In genomic region chr1:198876371-198876871, GRCh38 we compare ENCODE assay signal across 16 cellular contexts.
A peak's percentile ranks its signal among the peaks of the same experiment; 100 is the strongest.
DNase-seq lines count a peak whose midpoint lies in the region; ATAC-seq and TF ChIP-seq lines count a peak whose summit lies in the region.
"Had no signal": no experiment of that assay in that cellular context is flagged by ENCODE, and none has a peak within 500 bp of the region (broad histone marks: within the 10 kb centered on the region; RNA-seq: fewer than 3 reads in every experiment).

No MANE protein-coding gene starts in this region.

- H3K56ac ChIP-seq in mesendoderm (ENCODE audit: low read length): no peak overlapping the region

- no peak for ATAC-seq in HG02588 (IDR thresholded peaks at IDR 0.05; ENCODE audit: unreplicated experiment)

- H2BK120ac ChIP-seq in mesendoderm (ENCODE audit: low read depth, low read length): no peak overlapping the region

- WGBS in mesendoderm (ENCODE audit: extremely low coverage, insufficient coverage, low lambda C conversion rate): no CpG with 5 or more reads among the region's 10 CpGs

- H4K8ac ChIP-seq in mesendoderm (ENCODE audit: low read depth, low read length): no peak overlapping the region

- peaks cover 55% of the 10 kb centered on the region for H3K4me1 Mint-ChIP-seq in brain

- peak overlapping the region; percentile 75 to 86 (median 78) for H3K4me3 Mint-ChIP-seq in brain
- H3K4me3 Mint-ChIP-seq: activated CD4-positive, alpha-beta T cell treated with anti-CD3 and anti-CD28 coated beads, Interleukin-2, amount 10 ng/mL, durations not matched to agents 7 days and 5 days had no signal

- peaks cover 0 to 12% (median 4%) of the 10 kb centered on the region in 5 experiments for H3K9me3 Mint-ChIP-seq in brain

- H3K9ac ChIP-seq in mesendoderm (ENCODE audit: low read length): no peak overlapping the region
- H3K9ac ChIP-seq: parathyroid adenoma had no signal

- no peaks in the 10 kb centered on the region for H3K79me2 ChIP-seq in mesendoderm (ENCODE audit: control insufficient read depth, insufficient read depth, low read length)
- H3K79me2 ChIP-seq: parathyroid adenoma had no signal

- no peak overlapping the region for H3K23ac ChIP-seq in mesendoderm (ENCODE audit: low read length)

- peaks cover 70% of the 10 kb centered on the region for H3K36me3 Mint-ChIP-seq in brain

- no peak overlapping the region for H2AK5ac ChIP-seq in mesendoderm (ENCODE audit: low read length)

- H3K27me3 ChIP-seq in mesendoderm (ENCODE audit: insufficient read depth, low read length, poor library complexity): no peaks in the 10 kb centered on the region
- H3K27me3 ChIP-seq: colonic mucosa had no signal

- no peak overlapping the region for H3K4me2 ChIP-seq in mesendoderm (ENCODE audit: low read length)

- H3K4ac ChIP-seq in mesendoderm (ENCODE audit: low read depth, low read length): no peak overlapping the region

- H3K27me3 Mint-ChIP-seq in brain: peaks cover 4% of the 10 kb centered on the region
- H3K27me3 Mint-ChIP-seq: activated CD4-positive, alpha-beta T cell treated with anti-CD3 and anti-CD28 coated beads, Interleukin-2, amount 10 ng/mL, durations not matched to agents 7 days and 5 days had no signal

- H4K5ac ChIP-seq in mesendoderm (ENCODE audit: low read length): no peak overlapping the region

- DNase-seq in NCI-H187 (lab: John Stamatoyannopoulos, UW) (peak; percentile 56 to 75), NCI-H187 treated with DMSO at 0.1 percent for 48 hours (lab: John Stamatoyannopoulos, UW) (no peak), mesendoderm (peak; percentile 44), AG20443 (ENCODE audit: low spot score) (no peak), NCI-H748 (lab: John Stamatoyannopoulos, UW; ENCODE audit: unreplicated experiment) (no peak)
- DNase-seq in activated CD4-positive, alpha-beta T cell treated with anti-CD3 and anti-CD28 coated beads, Interleukin-2, amount 50 U/mL, for 48 hours: no peak
- DNase-seq: 8988T; activated CD4-positive, alpha-beta T cell treated with anti-CD3 and anti-CD28 coated beads, Interleukin-2, amount 10 ng/mL, durations not matched to agents 7 days and 5 days; activated naive CD4-positive, alpha-beta T cell; colonic mucosa; DMS53; foreskin fibroblast; Kasumi-1 had no signal

- no peaks in the 10 kb centered on the region for H3K36me3 ChIP-seq in mesendoderm (ENCODE audit: control insufficient read depth, insufficient read depth, low read length)
- H3K36me3 ChIP-seq: colonic mucosa had no signal

- TF ChIP-seq CTCF in brain (conservative IDR thresholded peaks at IDR 0.05): peak in 1 of 2 experiments; percentile 45

- no peak overlapping the region for H2BK5ac ChIP-seq in mesendoderm (ENCODE audit: low read length)

- H3K79me1 ChIP-seq in mesendoderm (ENCODE audit: low read length): no peaks in the 10 kb centered on the region

- peak overlapping the region; percentile 93 to 99 (median 98) for H3K27ac Mint-ChIP-seq in brain
- H3K27ac Mint-ChIP-seq: activated CD4-positive, alpha-beta T cell treated with anti-CD3 and anti-CD28 coated beads, Interleukin-2, amount 10 ng/mL, durations not matched to agents 7 days and 5 days had no signal

- no peak overlapping the region for H3K18ac ChIP-seq in mesendoderm (ENCODE audit: low read length)

- H3K4me3 ChIP-seq in mesendoderm (ENCODE audit: low read length): no peak overlapping the region
- H3K4me3 ChIP-seq: colonic mucosa had no signal

- H3K4me1 ChIP-seq in mesendoderm (ENCODE audit: control insufficient read depth, low read depth, low read length): no peaks in the 10 kb centered on the region
- H3K4me1 ChIP-seq: colonic mucosa, parathyroid adenoma had no signal

- no peak overlapping the region for H2BK15ac ChIP-seq in mesendoderm (replicated peaks; ENCODE audit: low read depth)

- H3K27ac ChIP-seq in mesendoderm (ENCODE audit: low read depth, low read length): no peak overlapping the region
- H3K27ac ChIP-seq: colonic mucosa, parathyroid adenoma had no signal

Comparison
In these comparisons a context has a peak if more than half of its experiments do, and no peak if none do; other contexts are left out.
1. DNase-seq: peak in NCI-H187 (2 of 2) and mesendoderm (single experiment); none in NCI-H187 treated with DMSO at 0.1 percent for 48 hours (single experiment), AG20443 (single experiment), NCI-H748 (single experiment) and activated CD4-positive, alpha-beta T cell treated with anti-CD3 and anti-CD28 coated beads, Interleukin-2, amount 50 U/mL, for 48 hours (0 of 2).